ENCODE assay signal across 1 cellular context in the genomic region with DNA sequence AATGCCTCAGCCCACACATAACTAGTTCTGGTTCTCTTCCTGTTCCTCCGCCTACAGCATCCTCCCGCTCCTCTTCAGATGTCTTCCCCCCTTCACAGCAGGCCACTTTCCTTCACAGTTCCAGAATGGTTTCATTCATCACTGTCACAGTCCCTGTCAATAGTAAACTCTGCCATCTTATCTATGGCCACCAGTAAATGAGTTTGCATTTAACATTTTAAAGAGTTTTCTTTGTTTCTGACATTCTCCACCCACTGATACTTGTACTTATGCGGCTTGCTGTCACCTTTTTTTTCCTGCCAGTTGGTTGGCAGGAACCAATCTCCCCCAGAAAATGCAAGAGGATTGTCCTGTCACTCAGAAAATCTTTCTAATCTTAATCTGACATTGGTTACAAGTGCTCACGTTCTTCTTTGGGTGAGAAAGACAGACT.
TF ChIP-seq lines count a peak whose summit lies in the region.

No MANE protein-coding gene starts in this region.

TF ChIP-seq in K562, 482 proteins besides CTCF, POLR2A, EP300 and RAD21 (continued from another document):
- TF ChIP-seq, protein P1, sequence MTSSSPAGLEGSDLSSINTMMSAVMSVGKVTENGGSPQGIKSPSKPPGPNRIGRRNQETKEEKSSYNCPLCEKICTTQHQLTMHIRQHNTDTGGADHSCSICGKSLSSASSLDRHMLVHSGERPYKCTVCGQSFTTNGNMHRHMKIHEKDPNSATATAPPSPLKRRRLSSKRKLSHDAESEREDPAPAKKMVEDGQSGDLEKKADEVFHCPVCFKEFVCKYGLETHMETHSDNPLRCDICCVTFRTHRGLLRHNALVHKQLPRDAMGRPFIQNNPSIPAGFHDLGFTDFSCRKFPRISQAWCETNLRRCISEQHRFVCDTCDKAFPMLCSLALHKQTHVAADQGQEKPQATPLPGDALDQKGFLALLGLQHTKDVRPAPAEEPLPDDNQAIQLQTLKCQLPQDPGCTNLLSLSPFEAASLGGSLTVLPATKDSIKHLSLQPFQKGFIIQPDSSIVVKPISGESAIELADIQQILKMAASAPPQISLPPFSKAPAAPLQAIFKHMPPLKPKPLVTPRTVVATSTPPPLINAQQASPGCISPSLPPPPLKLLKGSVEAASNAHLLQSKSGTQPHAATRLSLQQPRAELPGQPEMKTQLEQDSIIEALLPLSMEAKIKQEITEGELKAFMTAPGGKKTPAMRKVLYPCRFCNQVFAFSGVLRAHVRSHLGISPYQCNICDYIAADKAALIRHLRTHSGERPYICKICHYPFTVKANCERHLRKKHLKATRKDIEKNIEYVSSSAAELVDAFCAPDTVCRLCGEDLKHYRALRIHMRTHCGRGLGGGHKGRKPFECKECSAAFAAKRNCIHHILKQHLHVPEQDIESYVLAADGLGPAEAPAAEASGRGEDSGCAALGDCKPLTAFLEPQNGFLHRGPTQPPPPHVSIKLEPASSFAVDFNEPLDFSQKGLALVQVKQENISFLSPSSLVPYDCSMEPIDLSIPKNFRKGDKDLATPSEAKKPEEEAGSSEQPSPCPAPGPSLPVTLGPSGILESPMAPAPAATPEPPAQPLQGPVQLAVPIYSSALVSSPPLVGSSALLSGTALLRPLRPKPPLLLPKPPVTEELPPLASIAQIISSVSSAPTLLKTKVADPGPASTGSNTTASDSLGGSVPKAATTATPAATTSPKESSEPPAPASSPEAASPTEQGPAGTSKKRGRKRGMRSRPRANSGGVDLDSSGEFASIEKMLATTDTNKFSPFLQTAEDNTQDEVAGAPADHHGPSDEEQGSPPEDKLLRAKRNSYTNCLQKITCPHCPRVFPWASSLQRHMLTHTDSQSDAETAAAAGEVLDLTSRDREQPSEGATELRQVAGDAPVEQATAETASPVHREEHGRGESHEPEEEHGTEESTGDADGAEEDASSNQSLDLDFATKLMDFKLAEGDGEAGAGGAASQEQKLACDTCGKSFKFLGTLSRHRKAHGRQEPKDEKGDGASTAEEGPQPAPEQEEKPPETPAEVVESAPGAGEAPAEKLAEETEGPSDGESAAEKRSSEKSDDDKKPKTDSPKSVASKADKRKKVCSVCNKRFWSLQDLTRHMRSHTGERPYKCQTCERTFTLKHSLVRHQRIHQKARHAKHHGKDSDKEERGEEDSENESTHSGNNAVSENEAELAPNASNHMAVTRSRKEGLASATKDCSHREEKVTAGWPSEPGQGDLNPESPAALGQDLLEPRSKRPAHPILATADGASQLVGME (CRISPR knock-in tag; IDR thresholded peaks at IDR 0.05), result no peak
- TF ChIP-seq PTRF (tag; IDR thresholded peaks at IDR 0.05) (no peak), ZNF785 (CRISPR knock-in tag; IDR thresholded peaks at IDR 0.05) (no peak), STAT5A (IDR thresholded peaks at IDR 0.05; ENCODE audit: borderline replicate concordance, low read length) (peak; percentile 67; the same call in 1 of the 2 replicates), ETV6 (IDR thresholded peaks at IDR 0.05; ENCODE audit: borderline replicate concordance in 1 of 2, low read depth in 2 of 2, low read length in 1 of 2) (no peak), ETV6 (CRISPR knock-in tag; IDR thresholded peaks at IDR 0.05; ENCODE audit: borderline replicate concordance) (no peak), C11orf30 (IDR thresholded peaks at IDR 0.05; ENCODE audit: low read depth) (peak; percentile 73), HDAC6 (IDR thresholded peaks at IDR 0.05; ENCODE audit: low read depth, low read length) (no peak), MAFF (IDR thresholded peaks at IDR 0.05; ENCODE audit: low read length) (peak; percentile 67; the same call in 1 of the 2 replicates), NFE2 (IDR thresholded peaks at IDR 0.05; ENCODE audit: low read depth) (peak; percentile 85), KAT2B (IDR thresholded peaks at IDR 0.05; ENCODE audit: low read depth, low read length) (no peak), ZNF232 (CRISPR knock-in tag; IDR thresholded peaks at IDR 0.05) (peak; percentile 99), BACH1 (tag; IDR thresholded peaks at IDR 0.05) (0 out of 2 replicates have a peak, but pooled peaks have one; percentile 23), RNF2 (IDR thresholded peaks at IDR 0.05) (peak; percentile 56; the same call in 1 of the 2 replicates), SRF (CRISPR knock-in tag; IDR thresholded peaks at IDR 0.05) (no peak), ZNF184 (CRISPR knock-in tag; IDR thresholded peaks at IDR 0.05) (no peak), ERF (CRISPR knock-in tag; IDR thresholded peaks at IDR 0.05) (no peak), ELF1 (tag; IDR thresholded peaks at IDR 0.05) (peak; percentile 38; the same call in 1 of the 2 replicates), YY1 (IDR thresholded peaks at IDR 0.05; ENCODE audit: borderline replicate concordance in 1 of 3, control insufficient read depth in 1 of 3, extremely low read depth in 1 of 3, insufficient read depth in 3 of 3, insufficient read length in 1 of 3, insufficient replicate concordance in 2 of 3, low read depth in 1 of 3, low read length in 2 of 3) (peak in 1 of 3 experiments; percentile 16)
- TF ChIP-seq, protein P2, sequence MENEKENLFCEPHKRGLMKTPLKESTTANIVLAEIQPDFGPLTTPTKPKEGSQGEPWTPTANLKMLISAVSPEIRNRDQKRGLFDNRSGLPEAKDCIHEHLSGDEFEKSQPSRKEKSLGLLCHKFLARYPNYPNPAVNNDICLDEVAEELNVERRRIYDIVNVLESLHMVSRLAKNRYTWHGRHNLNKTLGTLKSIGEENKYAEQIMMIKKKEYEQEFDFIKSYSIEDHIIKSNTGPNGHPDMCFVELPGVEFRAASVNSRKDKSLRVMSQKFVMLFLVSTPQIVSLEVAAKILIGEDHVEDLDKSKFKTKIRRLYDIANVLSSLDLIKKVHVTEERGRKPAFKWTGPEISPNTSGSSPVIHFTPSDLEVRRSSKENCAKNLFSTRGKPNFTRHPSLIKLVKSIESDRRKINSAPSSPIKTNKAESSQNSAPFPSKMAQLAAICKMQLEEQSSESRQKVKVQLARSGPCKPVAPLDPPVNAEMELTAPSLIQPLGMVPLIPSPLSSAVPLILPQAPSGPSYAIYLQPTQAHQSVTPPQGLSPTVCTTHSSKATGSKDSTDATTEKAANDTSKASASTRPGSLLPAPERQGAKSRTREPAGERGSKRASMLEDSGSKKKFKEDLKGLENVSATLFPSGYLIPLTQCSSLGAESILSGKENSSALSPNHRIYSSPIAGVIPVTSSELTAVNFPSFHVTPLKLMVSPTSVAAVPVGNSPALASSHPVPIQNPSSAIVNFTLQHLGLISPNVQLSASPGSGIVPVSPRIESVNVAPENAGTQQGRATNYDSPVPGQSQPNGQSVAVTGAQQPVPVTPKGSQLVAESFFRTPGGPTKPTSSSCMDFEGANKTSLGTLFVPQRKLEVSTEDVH (IDR thresholded peaks at IDR 0.05; ENCODE audit: low read depth, partially characterized antibody), result no peak
- TF ChIP-seq, protein P3, sequence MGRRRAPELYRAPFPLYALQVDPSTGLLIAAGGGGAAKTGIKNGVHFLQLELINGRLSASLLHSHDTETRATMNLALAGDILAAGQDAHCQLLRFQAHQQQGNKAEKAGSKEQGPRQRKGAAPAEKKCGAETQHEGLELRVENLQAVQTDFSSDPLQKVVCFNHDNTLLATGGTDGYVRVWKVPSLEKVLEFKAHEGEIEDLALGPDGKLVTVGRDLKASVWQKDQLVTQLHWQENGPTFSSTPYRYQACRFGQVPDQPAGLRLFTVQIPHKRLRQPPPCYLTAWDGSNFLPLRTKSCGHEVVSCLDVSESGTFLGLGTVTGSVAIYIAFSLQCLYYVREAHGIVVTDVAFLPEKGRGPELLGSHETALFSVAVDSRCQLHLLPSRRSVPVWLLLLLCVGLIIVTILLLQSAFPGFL (CRISPR knock-in tag; IDR thresholded peaks at IDR 0.05), result no peak
- TF ChIP-seq, protein P4, sequence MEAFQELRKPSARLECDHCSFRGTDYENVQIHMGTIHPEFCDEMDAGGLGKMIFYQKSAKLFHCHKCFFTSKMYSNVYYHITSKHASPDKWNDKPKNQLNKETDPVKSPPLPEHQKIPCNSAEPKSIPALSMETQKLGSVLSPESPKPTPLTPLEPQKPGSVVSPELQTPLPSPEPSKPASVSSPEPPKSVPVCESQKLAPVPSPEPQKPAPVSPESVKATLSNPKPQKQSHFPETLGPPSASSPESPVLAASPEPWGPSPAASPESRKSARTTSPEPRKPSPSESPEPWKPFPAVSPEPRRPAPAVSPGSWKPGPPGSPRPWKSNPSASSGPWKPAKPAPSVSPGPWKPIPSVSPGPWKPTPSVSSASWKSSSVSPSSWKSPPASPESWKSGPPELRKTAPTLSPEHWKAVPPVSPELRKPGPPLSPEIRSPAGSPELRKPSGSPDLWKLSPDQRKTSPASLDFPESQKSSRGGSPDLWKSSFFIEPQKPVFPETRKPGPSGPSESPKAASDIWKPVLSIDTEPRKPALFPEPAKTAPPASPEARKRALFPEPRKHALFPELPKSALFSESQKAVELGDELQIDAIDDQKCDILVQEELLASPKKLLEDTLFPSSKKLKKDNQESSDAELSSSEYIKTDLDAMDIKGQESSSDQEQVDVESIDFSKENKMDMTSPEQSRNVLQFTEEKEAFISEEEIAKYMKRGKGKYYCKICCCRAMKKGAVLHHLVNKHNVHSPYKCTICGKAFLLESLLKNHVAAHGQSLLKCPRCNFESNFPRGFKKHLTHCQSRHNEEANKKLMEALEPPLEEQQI (IDR thresholded peaks at IDR 0.05), result no peak
- TF ChIP-seq, protein P5, sequence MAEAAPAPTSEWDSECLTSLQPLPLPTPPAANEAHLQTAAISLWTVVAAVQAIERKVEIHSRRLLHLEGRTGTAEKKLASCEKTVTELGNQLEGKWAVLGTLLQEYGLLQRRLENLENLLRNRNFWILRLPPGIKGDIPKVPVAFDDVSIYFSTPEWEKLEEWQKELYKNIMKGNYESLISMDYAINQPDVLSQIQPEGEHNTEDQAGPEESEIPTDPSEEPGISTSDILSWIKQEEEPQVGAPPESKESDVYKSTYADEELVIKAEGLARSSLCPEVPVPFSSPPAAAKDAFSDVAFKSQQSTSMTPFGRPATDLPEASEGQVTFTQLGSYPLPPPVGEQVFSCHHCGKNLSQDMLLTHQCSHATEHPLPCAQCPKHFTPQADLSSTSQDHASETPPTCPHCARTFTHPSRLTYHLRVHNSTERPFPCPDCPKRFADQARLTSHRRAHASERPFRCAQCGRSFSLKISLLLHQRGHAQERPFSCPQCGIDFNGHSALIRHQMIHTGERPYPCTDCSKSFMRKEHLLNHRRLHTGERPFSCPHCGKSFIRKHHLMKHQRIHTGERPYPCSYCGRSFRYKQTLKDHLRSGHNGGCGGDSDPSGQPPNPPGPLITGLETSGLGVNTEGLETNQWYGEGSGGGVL (CRISPR knock-in tag; IDR thresholded peaks at IDR 0.05), result no peak
